In genomic region chr7:42344168-42344755, GRCh38 we compare ENCODE assay signal across 34 cellular contexts.
"Had no signal": no experiment of that assay in that cellular context is flagged by ENCODE, and none has a peak within 500 bp of the region (broad histone marks: within the 10 kb centered on the region; RNA-seq: fewer than 3 reads in every experiment).

No MANE protein-coding gene starts in this region.

- DNase-seq: activated B cell treated with CpG ODN at 0.5 μM for 24 hours; activated CD4-positive, alpha-beta memory T cell treated with anti-CD3 and anti-CD28 coated beads for 36 hours; activated CD4-positive, alpha-beta T cell treated with anti-CD3 and anti-CD28 coated beads for 4 hours; activated CD4-positive, alpha-beta T cell treated with anti-CD3 and anti-CD28 coated beads, Interleukin-2, amount 10 ng/mL, durations not matched to agents 24 days and 14 days; activated CD4-positive, alpha-beta T cell treated with anti-CD3 and anti-CD28 coated beads, Interleukin-2, amount 50 U/mL, for 1 hour; activated CD4-positive, alpha-beta T cell treated with anti-CD3 and anti-CD28 coated beads, Interleukin-2, amount 50 U/mL, for 4 hours; activated CD4-positive, CD25-positive, alpha-beta regulatory T cell treated with anti-CD3 and anti-CD28 coated beads, Interleukin-2, amount 50 U/mL, for 72 hours; activated CD8-positive, alpha-beta memory T cell treated with anti-CD3 and anti-CD28 coated beads, Interleukin-2, amount 50 U/mL, for 4 hours; activated CD8-positive, alpha-beta T cell treated with anti-CD3 and anti-CD28 coated beads for 36 hours; activated effector memory CD4-positive, alpha-beta T cell treated with anti-CD3 and anti-CD28 coated beads, Interleukin-2, amount 50 U/mL, for 16 hours; activated gamma-delta T cell treated with Interleukin-2 at 50 U/mL for 16 hours; activated naive CD4-positive, alpha-beta T cell; activated naive CD4-positive, alpha-beta T cell treated with anti-CD3 and anti-CD28 coated beads for 36 hours; activated naive CD4-positive, alpha-beta T cell treated with anti-CD3 and anti-CD28 coated beads, Interleukin-2, amount 50 U/mL, for 16 hours; activated naive CD8-positive, alpha-beta T cell treated with anti-CD3 and anti-CD28 coated beads for 36 hours; activated T-cell treated with anti-CD3 and anti-CD28 coated beads for 4 hours; activated T-cell treated with anti-CD3 and anti-CD28 coated beads, Interleukin-2, amount 50 U/mL, for 1 hour; activated T-cell treated with anti-CD3 and anti-CD28 coated beads, Interleukin-2, amount 50 U/mL, for 4 hours; activated T-cell treated with anti-CD3 and anti-CD28 coated beads, Interleukin-2, amount 50 U/mL, for 72 hours; adrenal gland; amniotic stem cell; aorta; body of pancreas; brain microvascular endothelial cell; central memory CD4-positive, alpha-beta T cell; T-helper 1 cell; T-helper 2 cell; T-helper 9 cell had no signal

- FAIRE-seq: astrocyte, TTC549 had no signal

- H3K4me1 ChIP-seq: adrenal gland, body of pancreas, breast epithelium had no signal

- H3K27me3 ChIP-seq: adrenal gland, body of pancreas, brain microvascular endothelial cell, breast epithelium had no signal

- ATAC-seq: activated CD8-positive, alpha-beta T cell treated with anti-CD3 and anti-CD28 coated beads for 36 hours; activated naive CD4-positive, alpha-beta T cell treated with anti-CD3 and anti-CD28 coated beads, Interleukin-2, amount 50 U/mL, for 72 hours; activated T-cell treated with anti-CD3 and anti-CD28 coated beads, Interleukin-2, amount 50 U/mL, for 4 hours; activated T-cell treated with anti-CD3 and anti-CD28 coated beads, Interleukin-2, amount 50 U/mL, for 72 hours; activated T-helper 17 cell treated with anti-CD3 and anti-CD28 coated beads, Interleukin-2, amount 50 U/mL, for 72 hours; body of pancreas had no signal

- H3K36me3 ChIP-seq: adrenal gland, brain microvascular endothelial cell, breast epithelium had no signal

- H3K9me3 ChIP-seq: adrenal gland, body of pancreas, breast epithelium had no signal

- H3K4me3 ChIP-seq: adrenal gland, body of pancreas, breast epithelium had no signal

- H3K27ac ChIP-seq: adrenal gland, body of pancreas, brain microvascular endothelial cell, breast epithelium, VCaP had no signal
